ENCODE assay signal across 8 cellular contexts in genomic region chr1:161531986-161532875, GRCh38. TPM values are rescaled to one million over a fixed set of nuclear protein-coding genes. Genes with fewer than 3 reads are reported as not detected.
DNase-seq lines count a peak whose midpoint lies in the region; ATAC-seq and TF ChIP-seq lines count a peak whose summit lies in the region.

No MANE protein-coding gene starts in this region.

- DNase-seq in BJ (ENCODE audit: low read depth), result no peak
- DNase-seq in LNCaP clone FGC (ENCODE audit: low read depth), result no peak
- no peak for DNase-seq in coronary artery (ENCODE audit: low spot score)
- DNase-seq in naive thymus-derived CD8-positive, alpha-beta T cell, result no peak
- DNase-seq in HCEC 1CT, result no peak
- DNase-seq in A172 (ENCODE audit: low spot score), result no peak

- peaks cover 0 to 10% (median 0%) of the 10 kb centered on the region in 9 donors for H3K9me3 Mint-ChIP-seq in naive thymus-derived CD8-positive, alpha-beta T cell

- H3K4me3 Mint-ChIP-seq in naive thymus-derived CD8-positive, alpha-beta T cell, result peak overlapping the region in 8 of 10 donors; percentile 3 to 53 (median 40)

- no peaks in the 10 kb centered on the region for H3K36me3 ChIP-seq in BJ (ENCODE audit: control insufficient read depth, insufficient read depth, low read length)

- peaks cover 11 to 29% (median 14%) of the 10 kb centered on the region in 4 donors for H3K4me1 Mint-ChIP-seq in naive thymus-derived CD8-positive, alpha-beta T cell

- peaks cover 0 to 8% (median 3%) of the 10 kb centered on the region in 3 donors for H3K36me3 Mint-ChIP-seq in naive thymus-derived CD8-positive, alpha-beta T cell

- H3K27me3 Mint-ChIP-seq in naive thymus-derived CD8-positive, alpha-beta T cell, result peaks cover 0 to 7% (median 0%) of the 10 kb centered on the region in 5 donors

- H3K27ac Mint-ChIP-seq in naive thymus-derived CD8-positive, alpha-beta T cell, result peak overlapping the region in 7 of 10 donors; percentile 23 to 75 (median 37)

- TF ChIP-seq CTCF in BJ (IDR thresholded peaks at IDR 0.05; ENCODE audit: insufficient read depth, low read depth, low read length) (no peak), LNCaP clone FGC (IDR thresholded peaks at IDR 0.05; ENCODE audit: control insufficient read depth, extremely low read depth, insufficient read depth) (no peak), coronary artery (IDR thresholded peaks at IDR 0.05) (no peak)

- peak overlapping the region; percentile 67 to 80 for H3K27ac ChIP-seq in coronary artery

- CTCF ChIA-PET in BJ (lab: Yijun Ruan, JAX), result interaction anchor here (0.5 kb wide), 1 partner anchor 28 kb away, joined by 3 read pairs; no protein-coding TSS in a partner anchor

- POLR2A ChIA-PET in BJ (lab: Charles Lee), result no interaction called here
- POLR2A ChIA-PET in naive thymus-derived CD8-positive, alpha-beta T cell (lab: Charles Lee), result interaction anchor here (0.6 to 2.8 kb wide), 6 partner anchors 8 to 374 kb away, joined by 3 to 23 read pairs (median 4); partner anchors contain the start of gene DUSP12

- H3K4me3 ChIP-seq in BJ (ENCODE audit: low read depth, low read length) (peak overlapping the region; percentile 59; the same call in 1 of the 2 replicates), LNCaP clone FGC (ENCODE audit: low read depth, low read length) (peak overlapping the region; percentile 70), coronary artery (peak overlapping the region; percentile 30)

- H3K27me3 ChIP-seq in BJ (ENCODE audit: control insufficient read depth, insufficient read depth, low read length), result no peaks in the 10 kb centered on the region

- ATAC-seq in naive thymus-derived CD8-positive, alpha-beta T cell, result no peak
- ATAC-seq in HG02623 (IDR thresholded peaks at IDR 0.05; ENCODE audit: unreplicated experiment) (no peak), HG03571 (IDR thresholded peaks at IDR 0.05; ENCODE audit: unreplicated experiment) (no peak)

RNA-seq across cellular contexts. Expression of gene HSPA6, which starts 7.9 kb away (rescaled TPM):
- 0.04 and 0.05 TPM in 2 replicates for polyA plus RNA-seq in BJ (2011; rRNA removed)
- 0.05 TPM in 1 of 2 replicates, not detected in the other for polyA minus RNA-seq in BJ (2011; rRNA and poly(A)+ RNA removed)
- 1 to 10 TPM; 3.1 to 3.6 TPM for total RNA-seq in naive thymus-derived CD8-positive, alpha-beta T cell
- under 1 TPM in 1 of 3 donors, not detected in 2; 0.06 TPM for polyA plus RNA-seq in naive thymus-derived CD8-positive, alpha-beta T cell
- 1.2 and 1.7 TPM in 2 replicates for total RNA-seq in A172 (2014; rRNA removed; shearing (Covaris generic))

RNA-seq across cellular contexts. Expression of gene FCGR3A, which starts 17.4 kb away (rescaled TPM):
- polyA plus RNA-seq in BJ (2011; rRNA removed), result not detected in 2 replicates
- not detected in 2 replicates for polyA minus RNA-seq in BJ (2011; rRNA and poly(A)+ RNA removed)
- 1 to 10 TPM in 1 of 2 experiments, under 1 TPM in 1; 0.74 to 1.1 TPM for total RNA-seq in naive thymus-derived CD8-positive, alpha-beta T cell
- 10 to 100 TPM in 1 of 3 donors, 1 to 10 TPM in 2; 1.7 to 33.2 (median 2.3) TPM for polyA plus RNA-seq in naive thymus-derived CD8-positive, alpha-beta T cell
- not detected in 2 replicates for total RNA-seq in A172 (2014; rRNA removed; shearing (Covaris generic))

RNA-seq across cellular contexts. Expression of gene FCGR2A, which starts 27.0 kb away (rescaled TPM):
- 0.09 and 0.11 TPM in 2 replicates for polyA plus RNA-seq in BJ (2011; rRNA removed)
- 0.10 TPM in 1 of 2 replicates, not detected in the other for polyA minus RNA-seq in BJ (2011; rRNA and poly(A)+ RNA removed)
- total RNA-seq in naive thymus-derived CD8-positive, alpha-beta T cell, result under 1 TPM; 0.34 to 0.52 TPM
- under 1 TPM in 2 of 3 donors, not detected in 1; 0.41 to 0.84 TPM for polyA plus RNA-seq in naive thymus-derived CD8-positive, alpha-beta T cell
- 0.40 and 0.98 TPM in 2 replicates for total RNA-seq in A172 (2014; rRNA removed; shearing (Covaris generic))
